ENCODE assay signal across 20 cellular contexts in the genomic region with DNA sequence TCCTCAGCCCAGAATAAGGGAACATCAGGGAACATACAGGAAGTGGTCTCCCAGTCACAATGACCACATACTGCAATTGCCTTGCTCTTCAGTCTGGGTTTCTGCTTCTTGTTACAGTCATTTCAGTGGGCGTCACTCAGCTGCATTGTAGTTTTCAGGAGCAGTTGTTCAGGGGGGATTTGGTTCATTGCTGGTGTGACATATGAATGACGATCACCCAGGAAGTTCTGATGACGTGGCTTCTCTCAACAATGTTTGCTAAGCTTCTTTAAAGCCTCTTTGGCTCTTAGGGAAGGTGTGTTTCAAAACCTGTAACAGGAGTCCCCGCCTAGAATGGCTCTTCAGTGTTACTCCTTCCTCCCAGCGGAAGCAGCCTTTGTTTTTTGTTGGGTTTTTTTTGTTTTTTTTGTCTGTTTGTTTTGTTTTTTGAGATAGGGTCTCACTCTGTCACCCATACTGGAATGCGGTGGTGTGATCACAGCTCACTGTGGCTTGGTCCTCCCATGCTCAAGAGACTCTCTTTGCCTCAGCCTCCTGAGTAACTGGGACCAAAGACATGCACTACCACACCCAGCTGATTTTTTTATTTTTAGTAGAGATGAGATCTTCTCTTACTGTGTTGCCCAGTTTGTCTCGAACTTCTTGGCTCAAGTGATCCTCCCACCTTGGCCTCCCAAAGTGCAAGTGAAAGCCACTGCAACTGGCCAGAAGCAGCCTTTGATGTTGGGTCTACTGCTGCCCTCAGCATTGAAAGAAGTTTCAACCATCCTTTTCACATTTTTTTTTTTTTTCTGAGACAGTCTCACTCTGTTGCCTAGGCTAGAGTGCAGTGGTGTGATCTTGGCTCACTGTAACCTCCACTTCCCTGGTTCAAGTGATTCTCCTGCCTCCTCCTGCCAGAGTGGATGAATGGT. TPM values are rescaled to one million over a fixed set of nuclear protein-coding genes. Genes with fewer than 3 reads are reported as not detected.
DNase-seq lines count a peak whose midpoint lies in the region; ATAC-seq and TF ChIP-seq lines count a peak whose summit lies in the region.
"Had no signal": no experiment of that assay in that cellular context is flagged by ENCODE, and none has a peak within 500 bp of the region (broad histone marks: within the 10 kb centered on the region; RNA-seq: fewer than 3 reads in every experiment).

No MANE protein-coding gene starts in this region.

- H3K36me3 Mint-ChIP-seq in Caco-2 (ENCODE audit: insufficient read depth, unreplicated experiment) (no peaks in the 10 kb centered on the region), GM23338 (ENCODE audit: low read depth) (no peaks in the 10 kb centered on the region)

- in situ Hi-C loops in GM13977 (cut with MboI; ENCODE audit: low pct_unique_long_range_greater_than_20kb, low sequenced_read_pairs, unreplicated experiment): no loop called here

- H4K20me1 ChIP-seq in GM23338 (replicated peaks; ENCODE audit: insufficient read depth) (no peaks in the 10 kb centered on the region), hepatocyte (ENCODE audit: insufficient read depth, poor library complexity, severe bottlenecking) (no peaks in the 10 kb centered on the region)

- H3K9me3 ChIP-seq in Caco-2 (no peaks in the 10 kb centered on the region; the same call in 1 of the 2 replicates), RWPE2 (ENCODE audit: severe bottlenecking) (no peaks in the 10 kb centered on the region), hepatocyte (ENCODE audit: low read depth) (no peaks in the 10 kb centered on the region)
- H3K9me3 ChIP-seq: BE2C, heart right ventricle, tibial artery had no signal

- H3K27me3 Mint-ChIP-seq in Caco-2 (ENCODE audit: insufficient read depth, unreplicated experiment) (no peaks in the 10 kb centered on the region), GM23338 (ENCODE audit: insufficient read depth, low read depth, poor library complexity) (no peaks in the 10 kb centered on the region)

- CTCF ChIA-PET in Caco-2 (lab: Charles Lee): no interaction called here

- H3K27me3 ChIP-seq in Caco-2 (replicated peaks; ENCODE audit: control insufficient read depth, insufficient read depth, low read length) (no peaks in the 10 kb centered on the region), GM23338 (ENCODE audit: insufficient read depth) (no peaks in the 10 kb centered on the region), RWPE2 (ENCODE audit: insufficient read depth, poor library complexity, severe bottlenecking) (no peaks in the 10 kb centered on the region), hepatocyte (no peaks in the 10 kb centered on the region)
- H3K27me3 ChIP-seq: BE2C had no signal

- H3K9me3 Mint-ChIP-seq in Caco-2 (ENCODE audit: unreplicated experiment): no peaks in the 10 kb centered on the region
- H3K9me3 Mint-ChIP-seq in GM23338: no peaks in the 10 kb centered on the region
- H3K9me3 Mint-ChIP-seq: activated CD4-positive, alpha-beta T cell treated with anti-CD3 and anti-CD28 coated beads, Interleukin-2, amount 10 ng/mL, durations not matched to agents 24 days and 14 days; activated T-cell treated with anti-CD3 and anti-CD28 coated beads, Interleukin-2, amount 50 U/mL, for 4 hours; T-helper 1 cell treated with Interleukin-12 subunit alpha and Interleukin-12 subunit beta and Interleukin-4 antibody, amounts not matched to agents 30 μg/mL and 1 μg/mL, for 36 hours had no signal

- H3K4me2 ChIP-seq in GM23338 (no peak overlapping the region), hepatocyte (no peak overlapping the region)

- no peak overlapping the region for H3K4me3 Mint-ChIP-seq in Caco-2 (ENCODE audit: unreplicated experiment)
- no peak overlapping the region for H3K4me3 Mint-ChIP-seq in GM23338
- H3K4me3 Mint-ChIP-seq: activated CD4-positive, alpha-beta T cell treated with anti-CD3 and anti-CD28 coated beads, Interleukin-2, amount 10 ng/mL, durations not matched to agents 24 days and 14 days; activated T-cell treated with anti-CD3 and anti-CD28 coated beads, Interleukin-2, amount 50 U/mL, for 4 hours; T-helper 1 cell treated with Interleukin-12 subunit alpha and Interleukin-12 subunit beta and Interleukin-4 antibody, amounts not matched to agents 30 μg/mL and 1 μg/mL, for 36 hours had no signal

- DNase-seq in Caco-2: no peak
- DNase-seq in GM23338 (ENCODE audit: low spot score): peak; percentile 12
- DNase-seq in RWPE2 (ENCODE audit: low spot score): no peak
- DNase-seq in kidney tubule cell (ENCODE audit: low spot score): peak; percentile 80
- no peak for DNase-seq in GM19240 (ENCODE audit: insufficient read length, low spot score)
- DNase-seq in EL: no peak
- no peak for DNase-seq in hepatocyte (ENCODE audit: low spot score)
- no peak for DNase-seq in GM13977 (ENCODE audit: low spot score)
- DNase-seq: activated CD4-positive, alpha-beta T cell treated with anti-CD3 and anti-CD28 coated beads, Interleukin-2, amount 10 ng/mL, durations not matched to agents 24 days and 14 days; activated T-cell treated with anti-CD3 and anti-CD28 coated beads, Interleukin-2, amount 50 U/mL, for 4 hours; BE2C; heart right ventricle; Karpas-422; left cardiac atrium; stimulated activated CD4-positive, alpha-beta T cell treated with anti-CD3 and anti-CD28 coated beads, Interleukin-2, amount 100 ng/mL, for 24 hours; stimulated activated CD8-positive, alpha-beta memory T cell treated with anti-CD3 and anti-CD28 coated beads, Interleukin-4, amount 100 ng/mL, for 48 hours; tibial artery had no signal

- ATAC-seq in GM23338 (no peak), RWPE2 (ENCODE audit: low read depth) (no peak)
- ATAC-seq: activated T-cell treated with anti-CD3 and anti-CD28 coated beads, Interleukin-2, amount 50 U/mL, for 4 hours; heart right ventricle; left cardiac atrium had no signal

- H3F3A ChIP-seq in GM23338 (replicated peaks; ENCODE audit: low read depth): no peaks in the 10 kb centered on the region

- POLR2A ChIA-PET in Caco-2 (lab: Charles Lee): no interaction called here

- intact Hi-C loops in Caco-2 (cut with micrococcal nuclease; ENCODE audit: unreplicated experiment): no loop called here

- 0 out of 2 replicates have a peak, but pooled peaks cover 3% of the 10 kb centered on the region for H3K9me2 ChIP-seq in GM23338 (ENCODE audit: insufficient read depth)
- H3K9me2 ChIP-seq in hepatocyte (replicated peaks; ENCODE audit: insufficient read depth): no peaks in the 10 kb centered on the region

- H3K4me1 ChIP-seq in Caco-2 (peaks cover 35% of the 10 kb centered on the region), GM23338 (ENCODE audit: insufficient read depth) (no peaks in the 10 kb centered on the region), RWPE2 (ENCODE audit: insufficient read depth, poor library complexity, severe bottlenecking) (peaks cover 54% of the 10 kb centered on the region), hepatocyte (ENCODE audit: insufficient read depth) (no peaks in the 10 kb centered on the region)
- H3K4me1 ChIP-seq: heart right ventricle, tibial artery had no signal

- H3K27ac Mint-ChIP-seq in Caco-2 (ENCODE audit: unreplicated experiment) (peak overlapping the region; percentile 43), GM23338 (no peak overlapping the region)
- H3K27ac Mint-ChIP-seq: activated CD4-positive, alpha-beta T cell treated with anti-CD3 and anti-CD28 coated beads, Interleukin-2, amount 10 ng/mL, durations not matched to agents 24 days and 14 days; T-helper 1 cell treated with Interleukin-12 subunit alpha and Interleukin-12 subunit beta and Interleukin-4 antibody, amounts not matched to agents 30 μg/mL and 1 μg/mL, for 36 hours had no signal

- no peaks in the 10 kb centered on the region for H3K79me2 ChIP-seq in GM23338 (replicated peaks; ENCODE audit: insufficient read depth)
- no peaks in the 10 kb centered on the region for H3K79me2 ChIP-seq in hepatocyte

- H3K36me3 ChIP-seq in Caco-2 (ENCODE audit: control insufficient read depth, insufficient read depth, low read length) (no peaks in the 10 kb centered on the region), GM23338 (ENCODE audit: insufficient read depth) (no peaks in the 10 kb centered on the region), RWPE2 (ENCODE audit: low read depth) (no peaks in the 10 kb centered on the region), hepatocyte (replicated peaks; ENCODE audit: insufficient read depth, low read depth) (no peaks in the 10 kb centered on the region)
- H3K36me3 ChIP-seq: BE2C, heart right ventricle, tibial artery had no signal

- TF ChIP-seq CTCF in Caco-2 (IDR thresholded peaks at IDR 0.05; ENCODE audit: insufficient read depth in 1 of 2, low read depth in 1 of 2, low read length in 1 of 2, severe bottlenecking in 1 of 2, unreplicated experiment in 1 of 2) (no peak), GM23338 (conservative IDR thresholded peaks at IDR 0.05; ENCODE audit: low read depth in 2 of 2) (no peak), RWPE2 (IDR thresholded peaks at IDR 0.05; ENCODE audit: poor library complexity, severe bottlenecking) (no peak), hepatocyte (IDR thresholded peaks at IDR 0.05; ENCODE audit: poor library complexity) (no peak), GM13977 (IDR thresholded peaks at IDR 0.05; ENCODE audit: extremely low read depth, insufficient read depth, missing control alignments) (no peak)

- H2AFZ ChIP-seq in GM23338 (0 out of 2 replicates have a peak overlapping the region, but pooled peaks have one; percentile 2), hepatocyte (no peak overlapping the region)

- WGBS in hepatocyte (ENCODE audit: low lambda C conversion rate, missing lambda C conversion rate): 73% methylated on average over 7 of the region's 7 CpGs

- no peak overlapping the region for H3K27ac ChIP-seq in GM23338 (ENCODE audit: low read depth)
- H3K27ac ChIP-seq in RWPE2 (ENCODE audit: poor library complexity, severe bottlenecking): peak overlapping the region; percentile 81
- H3K27ac ChIP-seq in hepatocyte: no peak overlapping the region
- H3K27ac ChIP-seq: heart right ventricle, tibial artery had no signal

- BruUV-seq in Caco-2 (replicated peaks; lab: Mats Ljungman, UMichigan): no TSS peak

- H3K4me1 Mint-ChIP-seq in Caco-2 (ENCODE audit: low read depth, unreplicated experiment): peaks cover 19% of the 10 kb centered on the region
- no peaks in the 10 kb centered on the region for H3K4me1 Mint-ChIP-seq in GM23338
- H3K4me1 Mint-ChIP-seq: activated CD4-positive, alpha-beta T cell treated with anti-CD3 and anti-CD28 coated beads, Interleukin-2, amount 10 ng/mL, durations not matched to agents 24 days and 14 days had no signal

- H3K4me3 ChIP-seq in Caco-2 (ENCODE audit: low read depth, low read length) (no peak overlapping the region), GM23338 (no peak overlapping the region), RWPE2 (ENCODE audit: severe bottlenecking) (no peak overlapping the region), hepatocyte (no peak overlapping the region)
- H3K4me3 ChIP-seq: heart right ventricle, tibial artery had no signal

RNA-seq across cellular contexts. Expression of a gene that starts 1.4 kb away (rescaled TPM):
- total RNA-seq in Caco-2 (2022): 2.8 and 3.5 TPM in 2 replicates
- total RNA-seq in GM23338 (2014; rRNA removed; shearing (Covaris generic)): not detected in 2 replicates
- polyA plus RNA-seq in GM23338 (2016; fragmentation: Nextera tagmentation; extraction: Ambion mirVana): not detected in 2 replicates
- total RNA-seq in hepatocyte: 3.3 and 5.4 TPM in 2 replicates
- polyA plus RNA-seq in hepatocyte: 2.4 and 5.8 TPM in 2 replicates
- total RNA-seq: activated CD4-positive, alpha-beta T cell treated with anti-CD3 and anti-CD28 coated beads, Interleukin-2, amount 10 ng/mL, durations not matched to agents 24 days and 14 days; activated T-cell treated with anti-CD3 and anti-CD28 coated beads, Interleukin-2, amount 50 U/mL, for 4 hours; endothelial cell of umbilical vein; myocyte had no signal
- polyA plus RNA-seq: endothelial cell of umbilical vein had no signal

Comparison
In these comparisons a context has a peak if more than half of its experiments do, and no peak if none do; other contexts are left out.
1. DNase-seq: peak in GM23338 (single experiment) and kidney tubule cell (single experiment); none in Caco-2 (0 of 2), RWPE2 (single experiment), GM19240 (single experiment), EL (single experiment), hepatocyte (single experiment) and GM13977 (single experiment).